ENCODE assay signal across 17 cellular contexts in genomic region chr1:99640672-99641071, GRCh38.
"Had no signal": no experiment of that assay in that cellular context is flagged by ENCODE, and none has a peak within 500 bp of the region (broad histone marks: within the 10 kb centered on the region; RNA-seq: fewer than 3 reads in every experiment).

No MANE protein-coding gene starts in this region.

- ATAC-seq: Panc1, PC-3 had no signal

- DNase-seq: Karpas-422, KG1, MM.1S, NCI-H1092 treated with DMSO at 0.1 percent for 48 hours, NCI-H1436, NCI-H187, NCI-H2029, NCI-H2081 treated with DMSO at 0.1 percent for 48 hours, NCI-H2171 treated with DMSO at 0.1 percent for 48 hours, NCI-H345, NCI-H446 treated with DMSO at 0.1 percent for 48 hours, NCI-H510A treated with DMSO at 0.1 percent for 48 hours, NCI-H526, PC-3, SHP77 treated with DMSO at 0.1 percent for 48 hours, SJCRH30 had no signal
